In genomic region chr16:57648590-57649442, GRCh38 we compare ENCODE assay signal across 1 cellular context.
TF ChIP-seq lines count a peak whose summit lies in the region.

No MANE protein-coding gene starts in this region.

TF ChIP-seq in HepG2, 621 proteins besides CTCF, POLR2A, EP300 and RAD21 (continued from another document and continues in another):
- TF ChIP-seq CBFB (CRISPR knock-in tag; IDR thresholded peaks at IDR 0.05), result peak; percentile 92
- peak; percentile 70; the same call in 1 of the 2 replicates for TF ChIP-seq ZNF431 (CRISPR knock-in tag; IDR thresholded peaks at IDR 0.05; ENCODE audit: borderline replicate concordance, low read depth)
- no peak for TF ChIP-seq SP1 (IDR thresholded peaks at IDR 0.05)
- peak; percentile 54 for TF ChIP-seq SP1 (CRISPR knock-in tag; IDR thresholded peaks at IDR 0.05)
- TF ChIP-seq LCORL (IDR thresholded peaks at IDR 0.05), result no peak
- TF ChIP-seq LCORL (CRISPR knock-in tag; IDR thresholded peaks at IDR 0.05), result peak; percentile 77
- TF ChIP-seq NFYC (CRISPR knock-in tag; IDR thresholded peaks at IDR 0.05), result no peak
- peak; percentile 78 for TF ChIP-seq MIXL1 (CRISPR knock-in tag; IDR thresholded peaks at IDR 0.05)
- peak; percentile 46; the same call in 1 of the 2 replicates for TF ChIP-seq FOXC1 (CRISPR knock-in tag; IDR thresholded peaks at IDR 0.05; ENCODE audit: borderline replicate concordance)
- peak; percentile 61; the same call in 1 of the 2 replicates for TF ChIP-seq FOXK1 (CRISPR knock-in tag; IDR thresholded peaks at IDR 0.05; ENCODE audit: borderline replicate concordance, low read depth)
- no peak for TF ChIP-seq PREB (CRISPR knock-in tag; IDR thresholded peaks at IDR 0.05)
- no peak; the same call in 1 of the 2 replicates for TF ChIP-seq ZNF770 (CRISPR knock-in tag; IDR thresholded peaks at IDR 0.05)
- TF ChIP-seq BRD4 (CRISPR knock-in tag; IDR thresholded peaks at IDR 0.05), result peak; percentile 52; the same call in 1 of the 2 replicates
- no peak for TF ChIP-seq SNAPC4 (CRISPR knock-in tag; IDR thresholded peaks at IDR 0.05)
- TF ChIP-seq ZNF780A (CRISPR knock-in tag; IDR thresholded peaks at IDR 0.05), result no peak
- TF ChIP-seq PBX3 (CRISPR knock-in tag; IDR thresholded peaks at IDR 0.05; ENCODE audit: borderline replicate concordance), result no peak
- peak; percentile 60; the same call in 1 of the 2 replicates for TF ChIP-seq ATF7-NPFF (CRISPR knock-in tag; IDR thresholded peaks at IDR 0.05; ENCODE audit: low read depth)
- TF ChIP-seq SSRP1 (CRISPR knock-in tag; IDR thresholded peaks at IDR 0.05), result peak; percentile 73; the same call in 1 of the 2 replicates
- TF ChIP-seq ZBTB2 (CRISPR knock-in tag; IDR thresholded peaks at IDR 0.05; ENCODE audit: low read depth), result no peak
- TF ChIP-seq NR0B2 (CRISPR knock-in tag; IDR thresholded peaks at IDR 0.05), result peak; percentile 38; the same call in 1 of the 2 replicates
- peak; percentile 36 for TF ChIP-seq CCAR2 (optimal IDR thresholded peaks at IDR 0.05; ENCODE audit: low read depth, low read length)
- TF ChIP-seq ZNF510 (CRISPR knock-in tag; IDR thresholded peaks at IDR 0.05; ENCODE audit: low read depth), result 0 out of 2 replicates have a peak, but pooled peaks have one; percentile 60
- TF ChIP-seq TMF1 (CRISPR knock-in tag; IDR thresholded peaks at IDR 0.05; ENCODE audit: low read depth), result 0 out of 2 replicates have a peak, but pooled peaks have one; percentile 67
- peak; percentile 66; the same call in 1 of the 2 replicates for TF ChIP-seq FOXO1 (CRISPR knock-in tag; IDR thresholded peaks at IDR 0.05)
- TF ChIP-seq ZNF441 (CRISPR knock-in tag; IDR thresholded peaks at IDR 0.05; ENCODE audit: borderline replicate concordance), result no peak; the same call in 1 of the 2 replicates
- TF ChIP-seq ERF (CRISPR knock-in tag; IDR thresholded peaks at IDR 0.05), result peak; percentile 93
- TF ChIP-seq IRF2 (CRISPR knock-in tag; IDR thresholded peaks at IDR 0.05), result 0 out of 2 replicates have a peak, but pooled peaks have one; percentile 76
- peak; percentile 40; the same call in 1 of the 2 replicates for TF ChIP-seq ZBTB26 (CRISPR knock-in tag; IDR thresholded peaks at IDR 0.05; ENCODE audit: borderline replicate concordance)
- no peak for TF ChIP-seq ZNF382 (CRISPR knock-in tag; IDR thresholded peaks at IDR 0.05; ENCODE audit: borderline replicate concordance)
- 0 out of 2 replicates have a peak, but pooled peaks have one; percentile 12 for TF ChIP-seq GLI4 (CRISPR knock-in tag; IDR thresholded peaks at IDR 0.05; ENCODE audit: borderline replicate concordance)
- no peak for TF ChIP-seq ZNF18 (CRISPR knock-in tag; IDR thresholded peaks at IDR 0.05; ENCODE audit: insufficient replicate concordance)
- TF ChIP-seq ZBTB7B (CRISPR knock-in tag; IDR thresholded peaks at IDR 0.05), result peak; percentile 83; the same call in 1 of the 2 replicates
- TF ChIP-seq CSRNP1 (CRISPR knock-in tag; IDR thresholded peaks at IDR 0.05), result no peak; the same call in 1 of the 2 replicates
- TF ChIP-seq ZFP90 (CRISPR knock-in tag; IDR thresholded peaks at IDR 0.05; ENCODE audit: borderline replicate concordance), result peak; percentile 83; the same call in 1 of the 2 replicates
- peak; percentile 68; the same call in 2 of the 3 replicates for TF ChIP-seq MXI1 (IDR thresholded peaks at IDR 0.05; ENCODE audit: borderline replicate concordance, low read depth, low read length)
- no peak for TF ChIP-seq BATF2 (CRISPR knock-in tag; IDR thresholded peaks at IDR 0.05)
- no peak for TF ChIP-seq RFX3 (CRISPR knock-in tag; IDR thresholded peaks at IDR 0.05)
- 0 out of 2 replicates have a peak, but pooled peaks have one; percentile 88 for TF ChIP-seq MAF1 (CRISPR knock-in tag; IDR thresholded peaks at IDR 0.05; ENCODE audit: borderline replicate concordance)
- TF ChIP-seq ONECUT2 (CRISPR knock-in tag; IDR thresholded peaks at IDR 0.05), result peak; percentile 74; the same call in 1 of the 2 replicates
